In genomic region chr3:5051772-5052171, GRCh38 we compare ENCODE assay signal across 13 cellular contexts.
DNase-seq lines count a peak whose midpoint lies in the region; ATAC-seq and TF ChIP-seq lines count a peak whose summit lies in the region.
"Had no signal": no experiment of that assay in that cellular context is flagged by ENCODE, and none has a peak within 500 bp of the region (broad histone marks: within the 10 kb centered on the region; RNA-seq: fewer than 3 reads in every experiment).

No MANE protein-coding gene starts in this region.

- H3K27ac ChIP-seq in IMR-90 (ENCODE audit: insufficient read depth, low read length) (no peak overlapping the region), esophagus squamous epithelium (no peak overlapping the region)
- H3K27ac ChIP-seq: VCaP had no signal

- H3K4me1 ChIP-seq in IMR-90 (ENCODE audit: control insufficient read depth, insufficient read depth, low read length) (peaks cover 8% of the 10 kb centered on the region), esophagus squamous epithelium (no peaks in the 10 kb centered on the region)

- dilution Hi-C loops in IMR-90 (cut with HindIII; ENCODE audit: low sequenced_read_pairs, unreplicated experiment) = no loop called here

- no peak overlapping the region for H2BK120ac ChIP-seq in IMR-90 (ENCODE audit: low read depth, low read length)

- peak overlapping the region; percentile 58 for H3K27ac Mint-ChIP-seq in memory B cell
- H3K27ac Mint-ChIP-seq: activated naive CD8-positive, alpha-beta T cell had no signal

- H2AK5ac ChIP-seq in IMR-90 (ENCODE audit: low read depth, low read length) = no peak overlapping the region

- CTCF ChIA-PET in IMR-90 (lab: Yijun Ruan, JAX) = interaction anchor here (1.3 to 1.6 kb wide), 3 partner anchors 12 to 340 kb away, joined by 3 to 8 read pairs (median 3); no protein-coding TSS in a partner anchor

- no peaks in the 10 kb centered on the region for H4K20me1 ChIP-seq in IMR-90 (ENCODE audit: insufficient read depth, low read length)

- ATAC-seq in GM18502 (IDR thresholded peaks at IDR 0.05; ENCODE audit: poor library complexity, unreplicated experiment) (peak; percentile 72), GM21367 (IDR thresholded peaks at IDR 0.05; ENCODE audit: unreplicated experiment) (peak; percentile 55), IMR-90 (ENCODE audit: low read depth) (no peak), memory B cell (ENCODE audit: low read depth) (no peak), HG03469 (IDR thresholded peaks at IDR 0.05; ENCODE audit: unreplicated experiment) (no peak), HG03571 (IDR thresholded peaks at IDR 0.05; ENCODE audit: unreplicated experiment) (no peak)
- ATAC-seq: heart left ventricle, PC-3 had no signal

- H4K8ac ChIP-seq in IMR-90 (ENCODE audit: low read depth in 2 of 2, low read length in 2 of 2) = no peak overlapping the region

- H3K27me3 ChIP-seq in IMR-90 (ENCODE audit: control insufficient read depth, insufficient read depth, low read length) (no peaks in the 10 kb centered on the region), esophagus squamous epithelium (no peaks in the 10 kb centered on the region)
- H3K27me3 ChIP-seq: heart left ventricle had no signal

- H3K56ac ChIP-seq in IMR-90 (ENCODE audit: extremely low read depth, insufficient read depth, low read length) = no peak overlapping the region

- intact Hi-C loops in IMR-90 (cut with micrococcal nuclease) = loop anchor here (10.0 kb wide), 1 partner anchor 697 kb away; no protein-coding TSS in a partner anchor
- intact Hi-C loops in esophagus squamous epithelium (cut with DNase I) = loop anchor here (10.0 kb wide), 1 partner anchor 337 kb away; no protein-coding TSS in a partner anchor

- H3K23ac ChIP-seq in IMR-90 (ENCODE audit: low read depth, low read length) = no peak overlapping the region

- H3K9me3 Mint-ChIP-seq in memory B cell = no peaks in the 10 kb centered on the region

- POLR2A ChIA-PET in IMR-90 (lab: Charles Lee; ENCODE audit: unreplicated experiment) = no interaction called here

- H3K9me3 ChIP-seq in IMR-90 (ENCODE audit: control insufficient read depth, insufficient read depth, low read length) (no peaks in the 10 kb centered on the region), esophagus squamous epithelium (no peaks in the 10 kb centered on the region)

- no peak overlapping the region for H2AK9ac ChIP-seq in IMR-90 (replicated peaks; ENCODE audit: low read depth, low read length, poor library complexity)

- no peak overlapping the region for H4K91ac ChIP-seq in IMR-90 (ENCODE audit: insufficient read depth, low read depth, low read length)

- no peak overlapping the region for H3K4ac ChIP-seq in IMR-90 (ENCODE audit: low read depth, low read length)

- H3K27me3 Mint-ChIP-seq in memory B cell = no peaks in the 10 kb centered on the region
- H3K27me3 Mint-ChIP-seq: activated naive CD8-positive, alpha-beta T cell had no signal

- H3K4me1 Mint-ChIP-seq in memory B cell = peaks cover 18% of the 10 kb centered on the region

- TF ChIP-seq CTCF in IMR-90 (conservative IDR thresholded peaks at IDR 0.05; ENCODE audit: low read depth, low read length) = no peak
- no peak for TF ChIP-seq CTCF in esophagus squamous epithelium (IDR thresholded peaks at IDR 0.05)

- H3K4me3 Mint-ChIP-seq in memory B cell = no peak overlapping the region
- H3K4me3 Mint-ChIP-seq: activated naive CD8-positive, alpha-beta T cell had no signal

- H3K4me2 ChIP-seq in IMR-90 (ENCODE audit: low read depth, low read length) = no peak overlapping the region

- no TSS peak for BruUV-seq in IMR-90 (replicated peaks; lab: Mats Ljungman, UMichigan)

- no peak for TF ChIP-seq POLR2A in IMR-90 (IDR thresholded peaks at IDR 0.05; ENCODE audit: low read depth, low read length)
- no peak for TF ChIP-seq POLR2A in esophagus squamous epithelium (IDR thresholded peaks at IDR 0.05)

- H3K4me3 ChIP-seq in IMR-90 (ENCODE audit: insufficient read depth, low read depth, low read length) = no peak overlapping the region
- H3K4me3 ChIP-seq in esophagus squamous epithelium = no peak overlapping the region
- H3K4me3 ChIP-seq: heart left ventricle had no signal

- in situ Hi-C loops in IMR-90 (cut with MboI; ENCODE audit: low sequenced_read_pairs) = loop anchor here (5.0 to 25.0 kb wide), 2 partner anchors 334 to 739 kb away; partner anchors contain the start of gene SETMAR

- no peak overlapping the region for H4K5ac ChIP-seq in IMR-90 (ENCODE audit: low read depth, low read length)

- H2BK15ac ChIP-seq in IMR-90 (ENCODE audit: low read depth, low read length) = no peak overlapping the region

- no peak for DNase-seq in IMR-90
- DNase-seq in memory B cell (ENCODE audit: low spot score in 2 of 2) = no peak
- no peak for DNase-seq in esophagus squamous epithelium (lab: John Stamatoyannopoulos, UW)
- DNase-seq in stimulated activated CD8-positive, alpha-beta memory T cell treated with anti-CD3 and anti-CD28 coated beads, Interleukin-4, amount 100 ng/mL, for 48 hours = no peak
- DNase-seq: heart left ventricle, midbrain, PC-3 had no signal

- no peaks in the 10 kb centered on the region for H3K79me1 ChIP-seq in IMR-90 (ENCODE audit: low read depth in 1 of 2, low read length in 2 of 2)

- no peak overlapping the region for H3K14ac ChIP-seq in IMR-90 (replicated peaks; ENCODE audit: low read depth, low read length)

- H3K9ac ChIP-seq in IMR-90 (ENCODE audit: low read depth, low read length) = no peak overlapping the region

- H3K36me3 Mint-ChIP-seq in memory B cell = no peaks in the 10 kb centered on the region

- H2BK5ac ChIP-seq in IMR-90 (ENCODE audit: low read depth, low read length, poor library complexity, severe bottlenecking) = no peak overlapping the region

- no peak overlapping the region for H3K18ac ChIP-seq in IMR-90 (ENCODE audit: low read depth, low read length)

- H2AFZ ChIP-seq in IMR-90 (replicated peaks; ENCODE audit: low read length, poor library complexity) = peak overlapping the region; percentile 59

- WGBS in IMR-90 (ENCODE audit: extremely low coverage in 2 of 2, insufficient read length in 1 of 2), 2 experiments = no CpG with 5 or more reads among the region's 3 CpGs
- WGBS in esophagus squamous epithelium, 2 donors = 42 to 50% methylated on average over 3 of the region's 3 CpGs

- no peak for TF ChIP-seq RAD21 in IMR-90 (IDR thresholded peaks at IDR 0.05; ENCODE audit: low read length)

- H3K36me3 ChIP-seq in IMR-90 (ENCODE audit: control insufficient read depth, insufficient read depth, low read length) (no peaks in the 10 kb centered on the region), esophagus squamous epithelium (no peaks in the 10 kb centered on the region)
- H3K36me3 ChIP-seq: heart left ventricle had no signal

- H3K9me1 ChIP-seq in IMR-90 (ENCODE audit: insufficient read depth, low read length) = no peaks in the 10 kb centered on the region

- H2BK20ac ChIP-seq in IMR-90 (ENCODE audit: low read depth, low read length) = no peak overlapping the region

TF ChIP-seq in IMR-90, 13 proteins besides CTCF, POLR2A, EP300 and RAD21:
- TF ChIP-seq MAFK (IDR thresholded peaks at IDR 0.05; ENCODE audit: low read depth, low read length) (no peak), FOS (IDR thresholded peaks at IDR 0.05; ENCODE audit: low read depth, low read length) (no peak), MXI1 (IDR thresholded peaks at IDR 0.05; ENCODE audit: borderline replicate concordance, low read depth, low read length) (no peak), ELK1 (IDR thresholded peaks at IDR 0.05; ENCODE audit: borderline replicate concordance, low read depth, low read length) (no peak), RFX5 (IDR thresholded peaks at IDR 0.05; ENCODE audit: low read depth, low read length) (no peak), RCOR1 (IDR thresholded peaks at IDR 0.05; ENCODE audit: insufficient replicate concordance, low read length) (no peak), BHLHE40 (IDR thresholded peaks at IDR 0.05; ENCODE audit: low read depth, low read length) (no peak), SMC3 (IDR thresholded peaks at IDR 0.05; ENCODE audit: low read depth, low read length) (no peak), CEBPB (IDR thresholded peaks at IDR 0.05; ENCODE audit: low read depth, low read length) (no peak), NFE2L2 (IDR thresholded peaks at IDR 0.05; ENCODE audit: low read depth, low read length) (no peak), CHD1 (IDR thresholded peaks at IDR 0.05; ENCODE audit: low read depth, low read length) (no peak)
TF ChIP-seq in IMR-90: peak in this region for 0.

Comparison
In these comparisons a context has a peak if more than half of its experiments do, and no peak if none do; other contexts are left out.
1. ATAC-seq: peak in GM18502 (single experiment) and GM21367 (single experiment); none in IMR-90 (single experiment), memory B cell (single experiment), HG03469 (single experiment) and HG03571 (single experiment).